In genomic region chr4:153153339-153153851, GRCh38 we compare ENCODE assay signal across 8 cellular contexts. TPM values are rescaled to one million over a fixed set of nuclear protein-coding genes. Genes with fewer than 3 reads are reported as not detected.
A peak's percentile ranks its signal among the peaks of the same experiment; 100 is the strongest.
DNase-seq lines count a peak whose midpoint lies in the region; ATAC-seq lines count a peak whose summit lies in the region.

No MANE protein-coding gene starts in this region.

- H3K36me3 Mint-ChIP-seq in activated CD8-positive, alpha-beta T cell treated with anti-CD3 and anti-CD28 coated beads, Interleukin-2, amount 10 ng/mL, durations not matched to agents 7 days and 5 days (ENCODE audit: low read depth): no peaks in the 10 kb centered on the region

- peak overlapping the region; percentile 80 for H3K27ac ChIP-seq in effector memory CD4-positive, alpha-beta T cell (ENCODE audit: insufficient read depth, low read length, poor library complexity, severe bottlenecking)
- H3K27ac ChIP-seq in mesodermal cell (ENCODE audit: low read depth, low read length, severe bottlenecking): peak overlapping the region; percentile 76

- WGBS in mesodermal cell (ENCODE audit: insufficient coverage in 2 of 2), 2 experiments: 1% methylated on average over 47 to 52 of the region's 53 CpGs

- DNase-seq in NCI-H2227 (lab: John Stamatoyannopoulos, UW; ENCODE audit: unreplicated experiment) (peak; percentile 76), NCI-H2227 treated with DMSO at 0.1 percent for 48 hours (lab: John Stamatoyannopoulos, UW) (no peak), NCI-H345 treated with DMSO at 0.1 percent for 48 hours (lab: John Stamatoyannopoulos, UW; ENCODE audit: unreplicated experiment) (peak; percentile 75)
- peak; percentile 76 for DNase-seq in activated CD8-positive, alpha-beta T cell treated with anti-CD3 and anti-CD28 coated beads, Interleukin-2, amount 10 ng/mL, durations not matched to agents 7 days and 5 days
- DNase-seq in effector memory CD4-positive, alpha-beta T cell: peak; percentile 59 to 70 (median 67)
- DNase-seq in stimulated activated CD8-positive, alpha-beta memory T cell treated with anti-CD3 and anti-CD28 coated beads, Interleukin-15, amount 100 ng/mL, for 48 hours (ENCODE audit: low read depth in 2 of 2): peak; percentile 55 to 62

- POLR2A ChIA-PET in activated CD8-positive, alpha-beta T cell treated with anti-CD3 and anti-CD28 coated beads, Interleukin-2, amount 10 ng/mL, durations not matched to agents 7 days and 5 days (lab: Charles Lee): no interaction called here

- peak overlapping the region; percentile 80 for H3K4me3 Mint-ChIP-seq in activated CD8-positive, alpha-beta T cell treated with anti-CD3 and anti-CD28 coated beads, Interleukin-2, amount 10 ng/mL, durations not matched to agents 7 days and 5 days

- CTCF ChIA-PET in activated CD8-positive, alpha-beta T cell treated with anti-CD3 and anti-CD28 coated beads, Interleukin-2, amount 10 ng/mL, durations not matched to agents 7 days and 5 days (lab: Charles Lee): interaction anchor here (1.0 to 1.1 kb wide), 2 partner anchors 11 to 70 kb away, joined by 4 read pairs; no protein-coding TSS in a partner anchor

- H3K27ac Mint-ChIP-seq in activated CD8-positive, alpha-beta T cell treated with anti-CD3 and anti-CD28 coated beads, Interleukin-2, amount 10 ng/mL, durations not matched to agents 7 days and 5 days: peak overlapping the region; percentile 46

- no peaks in the 10 kb centered on the region for H3K27me3 ChIP-seq in effector memory CD4-positive, alpha-beta T cell (replicated peaks; ENCODE audit: control insufficient read depth, insufficient read depth, low read length, poor library complexity, severe bottlenecking)

- H3K36me3 ChIP-seq in effector memory CD4-positive, alpha-beta T cell (ENCODE audit: control insufficient read depth, insufficient read depth, low read length): no peaks in the 10 kb centered on the region
- no peaks in the 10 kb centered on the region for H3K36me3 ChIP-seq in mesodermal cell (ENCODE audit: control insufficient read depth, insufficient read depth, low read length)

- peaks cover 30% of the 10 kb centered on the region for H3K4me1 Mint-ChIP-seq in activated CD8-positive, alpha-beta T cell treated with anti-CD3 and anti-CD28 coated beads, Interleukin-2, amount 10 ng/mL, durations not matched to agents 7 days and 5 days (ENCODE audit: low read depth)

- peaks cover 56% of the 10 kb centered on the region for H3K27me3 Mint-ChIP-seq in activated CD8-positive, alpha-beta T cell treated with anti-CD3 and anti-CD28 coated beads, Interleukin-2, amount 10 ng/mL, durations not matched to agents 7 days and 5 days (ENCODE audit: low read depth)

- ATAC-seq in HG02885 (IDR thresholded peaks at IDR 0.05; ENCODE audit: poor library complexity, unreplicated experiment): peak; percentile 72
- peak; percentile 94 for ATAC-seq in activated CD8-positive, alpha-beta T cell treated with anti-CD3 and anti-CD28 coated beads, Interleukin-2, amount 10 ng/mL, durations not matched to agents 7 days and 5 days

- no peaks in the 10 kb centered on the region for H3K9me3 ChIP-seq in effector memory CD4-positive, alpha-beta T cell (ENCODE audit: control insufficient read depth, low read length)
- no peaks in the 10 kb centered on the region for H3K9me3 ChIP-seq in mesodermal cell (ENCODE audit: control insufficient read depth, low read length)

- peaks cover 6% of the 10 kb centered on the region for H3K4me1 ChIP-seq in effector memory CD4-positive, alpha-beta T cell (ENCODE audit: control insufficient read depth, insufficient read depth, low read length, poor library complexity, severe bottlenecking)
- peaks cover 4% of the 10 kb centered on the region for H3K4me1 ChIP-seq in mesodermal cell (ENCODE audit: control insufficient read depth, insufficient read depth, low read length, poor library complexity, severe bottlenecking)

- no peaks in the 10 kb centered on the region for H3K9me3 Mint-ChIP-seq in activated CD8-positive, alpha-beta T cell treated with anti-CD3 and anti-CD28 coated beads, Interleukin-2, amount 10 ng/mL, durations not matched to agents 7 days and 5 days (ENCODE audit: insufficient read depth)

- H3K4me3 ChIP-seq in effector memory CD4-positive, alpha-beta T cell (ENCODE audit: insufficient read depth, low read depth, low read length, poor library complexity, severe bottlenecking): peak overlapping the region; percentile 77
- peak overlapping the region; percentile 53 for H3K4me3 ChIP-seq in mesodermal cell (ENCODE audit: extremely low read depth, insufficient read depth, low read length, poor library complexity, severe bottlenecking)

RNA-seq across cellular contexts. Expression of gene TRIM2, which starts 50.8 kb away (rescaled TPM):
- total RNA-seq in activated CD8-positive, alpha-beta T cell treated with anti-CD3 and anti-CD28 coated beads, Interleukin-2, amount 10 ng/mL, durations not matched to agents 7 days and 5 days: under 1 TPM; 0.13 to 0.18 TPM
- polyA plus RNA-seq in mesodermal cell (2013, experiment 1 of 2): 24.0 TPM
- 22.8 TPM for polyA plus RNA-seq in mesodermal cell (2013, experiment 2 of 2)
